ENCODE assay signal across 8 cellular contexts in genomic region chr2:240136671-240137292, GRCh38. TPM values are rescaled to one million over a fixed set of nuclear protein-coding genes. Genes with fewer than 3 reads are reported as not detected.
DNase-seq lines count a peak whose midpoint lies in the region; ATAC-seq, FAIRE-seq and TF ChIP-seq lines count a peak whose summit lies in the region.

No MANE protein-coding gene starts in this region.

- no peak for FAIRE-seq in D721Med (lab: Jason Lieb, UNC)

- H3K4me3 ChIP-seq in Peyer's patch, result peak overlapping the region; percentile 85 to 98 (median 92)
- H3K4me3 ChIP-seq in effector memory CD4-positive, alpha-beta T cell (ENCODE audit: insufficient read depth, low read depth, low read length, poor library complexity, severe bottlenecking), result peak overlapping the region; percentile 97
- H3K4me3 ChIP-seq in naive thymus-derived CD4-positive, alpha-beta T cell (ENCODE audit: low read length), result peak overlapping the region; percentile 95

- H3K27me3 Mint-ChIP-seq in CD14-positive monocyte (ENCODE audit: low read depth in 3 of 3), result peaks cover 6 to 29% (median 9%) of the 10 kb centered on the region in 3 donors
- peaks cover 0 to 4% (median 0%) of the 10 kb centered on the region in 5 donors for H3K27me3 Mint-ChIP-seq in naive thymus-derived CD4-positive, alpha-beta T cell

- H3K4me1 Mint-ChIP-seq in CD14-positive monocyte, result peaks cover 25% of the 10 kb centered on the region
- peaks cover 21 to 32% (median 28%) of the 10 kb centered on the region in 7 donors for H3K4me1 Mint-ChIP-seq in naive thymus-derived CD4-positive, alpha-beta T cell

- peaks cover 21 to 24% of the 10 kb centered on the region in 2 donors for H3K36me3 Mint-ChIP-seq in CD14-positive monocyte
- peaks cover 0 to 13% (median 3%) of the 10 kb centered on the region in 5 donors for H3K36me3 Mint-ChIP-seq in naive thymus-derived CD4-positive, alpha-beta T cell

- H3K9me3 Mint-ChIP-seq in CD14-positive monocyte, result peaks cover 0 to 4% (median 0%) of the 10 kb centered on the region in 7 donors
- H3K9me3 Mint-ChIP-seq in naive thymus-derived CD4-positive, alpha-beta T cell, result peaks cover 0 to 3% (median 0%) of the 10 kb centered on the region in 11 donors

- TF ChIP-seq POLR2A in Peyer's patch (IDR thresholded peaks at IDR 0.05), result no peak

- CTCF ChIA-PET in naive thymus-derived CD4-positive, alpha-beta T cell (lab: Charles Lee), result no interaction called here

- H3K4me3 Mint-ChIP-seq in CD14-positive monocyte, result peak overlapping the region; percentile 92 to 96
- peak overlapping the region; percentile 79 to 97 (median 93) for H3K4me3 Mint-ChIP-seq in naive thymus-derived CD4-positive, alpha-beta T cell

- POLR2A ChIA-PET in naive thymus-derived CD4-positive, alpha-beta T cell (lab: Charles Lee), result no interaction called here

- peaks cover 0 to 19% (median 0%) of the 10 kb centered on the region in 3 donors for H3K36me3 ChIP-seq in Peyer's patch
- H3K36me3 ChIP-seq in effector memory CD4-positive, alpha-beta T cell (ENCODE audit: control insufficient read depth, insufficient read depth, low read length), result peaks cover 20% of the 10 kb centered on the region
- H3K36me3 ChIP-seq in naive thymus-derived CD4-positive, alpha-beta T cell (ENCODE audit: control insufficient read depth in 2 of 3, insufficient read depth in 3 of 3, low read length in 3 of 3), result peaks cover 0 to 33% (median 0%) of the 10 kb centered on the region in 3 experiments

- H3K27ac Mint-ChIP-seq in CD14-positive monocyte, result peak overlapping the region in 4 of 7 donors; percentile 7 to 37 (median 16)
- peak overlapping the region; percentile 65 to 90 (median 85) for H3K27ac Mint-ChIP-seq in naive thymus-derived CD4-positive, alpha-beta T cell

- H3K27me3 ChIP-seq in Peyer's patch, result no peaks in the 10 kb centered on the region
- H3K27me3 ChIP-seq in effector memory CD4-positive, alpha-beta T cell (replicated peaks; ENCODE audit: control insufficient read depth, insufficient read depth, low read length, poor library complexity, severe bottlenecking), result no peaks in the 10 kb centered on the region
- no peaks in the 10 kb centered on the region for H3K27me3 ChIP-seq in naive thymus-derived CD4-positive, alpha-beta T cell (ENCODE audit: control insufficient read depth in 2 of 2, insufficient read depth in 2 of 2, low read length in 2 of 2)

- peak overlapping the region in 3 of 4 donors; percentile 56 to 81 (median 77) for H3K27ac ChIP-seq in Peyer's patch
- H3K27ac ChIP-seq in effector memory CD4-positive, alpha-beta T cell (ENCODE audit: insufficient read depth, low read length, poor library complexity, severe bottlenecking), result peak overlapping the region; percentile 56
- peak overlapping the region; percentile 75 for H3K27ac ChIP-seq in naive thymus-derived CD4-positive, alpha-beta T cell (ENCODE audit: low read depth, low read length)

- TF ChIP-seq CTCF in CD14-positive monocyte (IDR thresholded peaks at IDR 0.05) (no peak), Peyer's patch (IDR thresholded peaks at IDR 0.05) (no peak), D721Med (IDR thresholded peaks at IDR 0.05; ENCODE audit: insufficient read depth, missing control alignments) (no peak)

- DNase-seq in CD14-positive monocyte (ENCODE audit: low spot score), result no peak
- DNase-seq in Peyer's patch, result peak in 2 of 3 donors; percentile 32 to 37
- DNase-seq in effector memory CD4-positive, alpha-beta T cell, result peak in 1 of 3 donors; percentile 17
- peak in 2 of 9 donors; percentile 4 to 19 for DNase-seq in naive thymus-derived CD4-positive, alpha-beta T cell
- no peak for DNase-seq in D721Med (ENCODE audit: insufficient read length, low spot score)
- DNase-seq in COR-L47 (lab: John Stamatoyannopoulos, UW), result no peak
- no peak for DNase-seq in HuH-7 (ENCODE audit: low spot score)

- peaks cover 0 to 15% (median 7%) of the 10 kb centered on the region in 4 donors for H3K4me1 ChIP-seq in Peyer's patch
- peaks cover 11% of the 10 kb centered on the region for H3K4me1 ChIP-seq in effector memory CD4-positive, alpha-beta T cell (ENCODE audit: control insufficient read depth, insufficient read depth, low read length, poor library complexity, severe bottlenecking)
- peaks cover 17 to 18% of the 10 kb centered on the region in 2 donors for H3K4me1 ChIP-seq in naive thymus-derived CD4-positive, alpha-beta T cell (ENCODE audit: control insufficient read depth in 2 of 2, insufficient read depth in 2 of 2, low read length in 2 of 2)

- intact Hi-C loops in CD14-positive monocyte (cut with micrococcal nuclease), result no loop called here
- intact Hi-C loops in naive thymus-derived CD4-positive, alpha-beta T cell (cut with micrococcal nuclease), result loop anchor here (1.0 to 5.0 kb wide), 6 partner anchors 111 to 869 kb away; partner anchors contain the start of genes HDAC4 (in 2 of the 2), NDUFA10 (in 2 of the 2) and GPC1 (in 1 of the 2)

- ATAC-seq in GM21576 (IDR thresholded peaks at IDR 0.05; ENCODE audit: unreplicated experiment), result peak; percentile 11
- peak; percentile 33 for ATAC-seq in naive thymus-derived CD4-positive, alpha-beta T cell

- H3K9me3 ChIP-seq in Peyer's patch, result no peaks in the 10 kb centered on the region
- no peaks in the 10 kb centered on the region for H3K9me3 ChIP-seq in effector memory CD4-positive, alpha-beta T cell (ENCODE audit: control insufficient read depth, low read length)
- H3K9me3 ChIP-seq in naive thymus-derived CD4-positive, alpha-beta T cell (ENCODE audit: control insufficient read depth in 2 of 3, low read length in 3 of 3), result no peaks in the 10 kb centered on the region

RNA-seq across cellular contexts. Expression of gene COPS9, which starts 0.7 kb away (rescaled TPM):
- polyA plus RNA-seq in CD14-positive monocyte, result 100 to 1,000 TPM; 268 to 300 TPM
- total RNA-seq in Peyer's patch, result 100 to 1,000 TPM in 3 of 4 donors, 10 to 100 TPM in 1; 57.3 to 113 (median 104) TPM
- 100 to 1,000 TPM in 1 of 5 experiments, 10 to 100 TPM in 4; 53.7 to 106 (median 71.8) TPM for total RNA-seq in naive thymus-derived CD4-positive, alpha-beta T cell
- 100 to 1,000 TPM; 264 to 297 TPM for polyA plus RNA-seq in naive thymus-derived CD4-positive, alpha-beta T cell

RNA-seq across cellular contexts. Expression of gene OTOS, which starts 3.7 kb away (rescaled TPM):
- not detected for polyA plus RNA-seq in CD14-positive monocyte
- total RNA-seq in Peyer's patch, result not detected
- not detected for total RNA-seq in naive thymus-derived CD4-positive, alpha-beta T cell
- polyA plus RNA-seq in naive thymus-derived CD4-positive, alpha-beta T cell, result not detected

Comparison
In these comparisons a context has a peak if more than half of its experiments do, and no peak if none do; other contexts are left out.
1. DNase-seq: peak in Peyer's patch (2 of 3); none in CD14-positive monocyte (single experiment), D721Med (single experiment), COR-L47 (single experiment) and HuH-7 (single experiment).
2. intact Hi-C loops: an anchor here in naive thymus-derived CD4-positive, alpha-beta T cell (1.0 to 5.0 kb wide); none called in CD14-positive monocyte.
3. Peak in every context shown above with its lines, with median percentiles within 50 percentile points of each other: H3K27ac ChIP-seq and H3K4me3 ChIP-seq.